1 cellular context compared by ENCODE assay signal in genomic region chr16:840561-841454, GRCh38.
TF ChIP-seq lines count a peak whose summit lies in the region.

No MANE protein-coding gene starts in this region.

TF ChIP-seq in HepG2, 621 proteins besides CTCF, POLR2A, EP300 and RAD21:
- TF ChIP-seq ZNF740 (CRISPR knock-in tag; IDR thresholded peaks at IDR 0.05) (no peak), ATAD3A (CRISPR knock-in tag; IDR thresholded peaks at IDR 0.05) (no peak), SRSF9 (IDR thresholded peaks at IDR 0.05; ENCODE audit: borderline replicate concordance, insufficient read depth, low read depth, low read length, poor library complexity, severe bottlenecking) (no peak)
